10 cellular contexts compared by ENCODE assay signal in the genomic region with DNA sequence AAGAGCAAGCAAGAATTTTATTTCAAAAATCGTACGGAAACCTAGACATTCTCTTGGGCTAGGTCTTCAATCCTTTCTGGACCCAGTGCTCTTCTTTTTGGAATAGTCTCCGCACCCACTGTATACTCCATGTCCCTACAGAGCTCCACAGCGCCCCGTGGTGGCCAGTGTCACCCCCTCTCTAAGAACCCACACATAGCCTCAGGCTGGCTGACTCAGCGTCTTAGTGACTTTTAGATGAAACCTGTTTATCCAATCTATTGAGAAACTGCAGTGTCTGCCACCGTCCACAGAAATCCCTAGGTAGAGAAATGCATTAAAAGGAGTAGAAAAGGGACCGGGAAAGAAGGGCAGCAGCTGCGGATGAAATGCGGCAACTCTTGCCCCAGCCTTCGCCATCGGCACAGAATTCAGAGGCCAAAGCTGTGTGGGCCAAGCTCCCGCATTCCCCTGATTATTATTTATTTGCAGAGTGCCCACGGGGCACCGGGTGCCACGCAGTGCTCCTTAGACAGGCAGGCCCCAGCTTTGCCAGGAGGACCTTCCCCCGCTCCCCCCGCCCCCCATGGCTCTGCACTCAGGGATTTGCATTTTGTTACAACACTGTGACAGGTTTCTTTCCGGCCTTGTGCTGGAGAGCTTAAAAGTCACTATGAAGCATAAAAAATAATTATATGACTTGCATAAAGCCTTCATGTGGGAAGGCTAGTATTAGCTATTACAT.
DNase-seq lines count a peak whose midpoint lies in the region; ATAC-seq, FAIRE-seq and TF ChIP-seq lines count a peak whose summit lies in the region.
"Had no signal": no experiment of that assay in that cellular context is flagged by ENCODE, and none has a peak within 500 bp of the region (broad histone marks: within the 10 kb centered on the region; RNA-seq: fewer than 3 reads in every experiment).

No MANE protein-coding gene starts in this region.

- no peak overlapping the region for H2BK120ac ChIP-seq in H1 (replicated peaks; ENCODE audit: low read depth, low read length)

- no peak overlapping the region for H3K9ac ChIP-seq in H1 (replicated peaks in 1 of 4; ENCODE audit: extremely low read depth in 1 of 4, low read depth in 3 of 4, low read length in 3 of 4)

- TF ChIP-seq CTCF in left ventricle myocardium inferior (IDR thresholded peaks at IDR 0.05; ENCODE audit: borderline replicate concordance) (peak; percentile 19), heart left ventricle (IDR thresholded peaks at IDR 0.05) (peak in 4 of 12 donors; percentile 10 to 32 (median 18)), H1 (IDR thresholded peaks at IDR 0.05; ENCODE audit: control extremely low read depth in 1 of 3, insufficient read depth in 1 of 3, low read depth in 1 of 3, low read length in 3 of 3) (peak; percentile 75 to 83 (median 82)), sigmoid colon (IDR thresholded peaks at IDR 0.05) (peak in 1 of 4 experiments; percentile 14), testis (IDR thresholded peaks at IDR 0.05) (no peak)

- TF ChIP-seq POLR2A in heart left ventricle (IDR thresholded peaks at IDR 0.05): no peak
- TF ChIP-seq POLR2A in H1 (IDR thresholded peaks at IDR 0.05; ENCODE audit: control extremely low read depth in 1 of 2, low read depth in 2 of 2, low read length in 2 of 2): no peak
- TF ChIP-seq POLR2A in sigmoid colon (IDR thresholded peaks at IDR 0.05): no peak
- TF ChIP-seq POLR2A in testis (IDR thresholded peaks at IDR 0.05): no peak

- no peak overlapping the region for H2AFZ ChIP-seq in H1 (ENCODE audit: low read length)

- 0 out of 2 replicates have a peak overlapping the region, but pooled peaks have one; percentile 23 for H2BK15ac ChIP-seq in H1 (ENCODE audit: low read length)

- no peaks in the 10 kb centered on the region for H3K79me2 ChIP-seq in H1 (ENCODE audit: control insufficient read depth in 1 of 2, insufficient read depth in 2 of 2, low read length in 2 of 2)

- H3K27ac ChIP-seq in left ventricle myocardium inferior (replicated peaks) (peak overlapping the region; percentile 19), heart left ventricle (no peak overlapping the region), H1 (ENCODE audit: low read depth, low read length) (no peak overlapping the region), sigmoid colon (peak overlapping the region in 1 of 4 donors; percentile 27), testis (no peak overlapping the region)

- no peak overlapping the region for H4K91ac ChIP-seq in H1 (replicated peaks; ENCODE audit: insufficient read length, low read length)

- no peak overlapping the region for H2BK20ac ChIP-seq in H1 (ENCODE audit: low read length)

- no peak overlapping the region for H3K23ac ChIP-seq in H1 (ENCODE audit: insufficient read length)

- no peak overlapping the region for H3K56ac ChIP-seq in H1 (replicated peaks; ENCODE audit: insufficient read length, low read depth, low read length)

- ATAC-seq in heart left ventricle: no peak

- TF ChIP-seq RAD21 in H1 (IDR thresholded peaks at IDR 0.05 in 1 of 2, conservative IDR thresholded peaks at IDR 0.05 in 1 of 2; ENCODE audit: low read depth in 2 of 2, low read length in 2 of 2): peak; percentile 64 to 74

- no peaks in the 10 kb centered on the region for H3K27me3 ChIP-seq in left ventricle myocardium inferior (ENCODE audit: low read depth)
- H3K27me3 ChIP-seq in heart left ventricle: peaks cover 0 to 5% (median 0%) of the 10 kb centered on the region in 9 donors
- 0 out of 7 replicates have a peak, but pooled peaks cover 0 to 3% (median 0%) of the 10 kb centered on the region in 4 experiments for H3K27me3 ChIP-seq in H1 (replicated peaks in 1 of 4; ENCODE audit: control insufficient read depth in 3 of 4, extremely low read depth in 1 of 4, insufficient read depth in 3 of 4, low read length in 3 of 4)
- no peaks in the 10 kb centered on the region for H3K27me3 ChIP-seq in sigmoid colon
- H3K27me3 ChIP-seq in testis: no peaks in the 10 kb centered on the region

- H3K4me1 ChIP-seq in left ventricle myocardium inferior (peaks cover 8% of the 10 kb centered on the region), heart left ventricle (peaks cover 0 to 10% (median 0%) of the 10 kb centered on the region in 12 donors), H1 (replicated peaks in 1 of 4; ENCODE audit: control insufficient read depth in 3 of 4, insufficient read depth in 4 of 4, low read length in 3 of 4) (peaks cover 3 to 25% (median 14%) of the 10 kb centered on the region in 4 experiments; a peak in 5 of 7 replicates), sigmoid colon (no peaks in the 10 kb centered on the region), testis (no peaks in the 10 kb centered on the region)

- DNase-seq in left ventricle myocardium inferior (no peak), heart left ventricle (no peak), NCI-H460 (ENCODE audit: extremely low read depth, low read depth) (peak; percentile 32), H1 (ENCODE audit: low read depth in 1 of 2, low spot score in 2 of 2) (peak; percentile 62 to 89), sigmoid colon (no peak), foreskin melanocyte (no peak), testis (no peak)
- DNase-seq in stimulated activated CD8-positive, alpha-beta memory T cell treated with anti-CD3 and anti-CD28 coated beads, Interleukin-4, amount 100 ng/mL, for 48 hours: peak; percentile 63
- DNase-seq: aorta had no signal

- no peaks in the 10 kb centered on the region for H3K9me3 ChIP-seq in left ventricle myocardium inferior (replicated peaks)
- H3K9me3 ChIP-seq in heart left ventricle: no peaks in the 10 kb centered on the region
- no peaks in the 10 kb centered on the region for H3K9me3 ChIP-seq in H1 (ENCODE audit: insufficient read depth in 2 of 2, low read depth in 1 of 2, low read length in 1 of 2)
- no peaks in the 10 kb centered on the region for H3K9me3 ChIP-seq in sigmoid colon
- H3K9me3 ChIP-seq in testis: no peaks in the 10 kb centered on the region

- no peaks in the 10 kb centered on the region for H3K79me1 ChIP-seq in H1 (ENCODE audit: low read depth, low read length)

- no peak overlapping the region for H3K4ac ChIP-seq in H1 (replicated peaks; ENCODE audit: insufficient read length, low read depth, low read length)

- intact Hi-C loops in left ventricle myocardium inferior (cut with micrococcal nuclease) (no loop called here), heart left ventricle (cut with DNase I) (no loop called here), sigmoid colon (cut with DNase I) (no loop called here), testis (cut with DNase I; ENCODE audit: low total_unique reads) (no loop called here)

- 79 to 81% (median 80%) methylated on average over 19 of the region's 19 CpGs for WGBS in heart left ventricle, 4 donors
- 48% methylated on average over 18 of the region's 19 CpGs; no CpG with 5 or more reads in 1 of the 2 experiments for WGBS in H1 (ENCODE audit: extremely low coverage in 1 of 2, insufficient coverage in 1 of 2, insufficient read length in 1 of 2, insufficient replicate concordance in 2 of 2, low coverage in 1 of 2, low lambda C conversion rate in 2 of 2, missing lambda C conversion rate in 1 of 2), 2 experiments
- WGBS in sigmoid colon, 2 donors: 70 to 79% methylated on average over 19 of the region's 19 CpGs
- WGBS in testis, 2 donors: 78 to 85% methylated on average over 14 to 19 of the region's 19 CpGs

- TF ChIP-seq EP300 in H1 (IDR thresholded peaks at IDR 0.05; ENCODE audit: borderline replicate concordance in 1 of 2, low read depth in 2 of 2, low read length in 2 of 2) (no peak), sigmoid colon (IDR thresholded peaks at IDR 0.05) (no peak)

- POLR2A ChIA-PET in H1 (lab: Charles Lee; ENCODE audit: partially characterized antibody): interaction anchor here (0.6 to 1.1 kb wide), 3 partner anchors 9 to 301 kb away, joined by 3 to 4 read pairs (median 3); no protein-coding TSS in a partner anchor

- no peak overlapping the region for H2BK5ac ChIP-seq in H1 (ENCODE audit: low read depth, low read length)

- H3K18ac ChIP-seq in H1 (ENCODE audit: extremely low read depth, low read length): no peak overlapping the region

- no peak overlapping the region for H4K5ac ChIP-seq in H1 (ENCODE audit: insufficient read length, low read depth, low read length)

- H4K8ac ChIP-seq in H1 (ENCODE audit: extremely low read depth, insufficient read depth, low read length): no peak overlapping the region

- peaks cover 55% of the 10 kb centered on the region for H3K36me3 ChIP-seq in left ventricle myocardium inferior
- H3K36me3 ChIP-seq in heart left ventricle: peaks cover 0 to 69% (median 11%) of the 10 kb centered on the region in 9 donors
- no peaks in the 10 kb centered on the region; a peak in 1 of 8 replicates for H3K36me3 ChIP-seq in H1 (ENCODE audit: control insufficient read depth in 2 of 4, insufficient read depth in 4 of 4, low read length in 3 of 4)
- H3K36me3 ChIP-seq in sigmoid colon: peaks cover 4 to 87% (median 34%) of the 10 kb centered on the region in 4 donors
- no peaks in the 10 kb centered on the region for H3K36me3 ChIP-seq in testis (ENCODE audit: low read depth, missing control alignments)

- FAIRE-seq in H1 (lab: Jason Lieb, UNC): peak; percentile 85
- FAIRE-seq: GM18507 had no signal

- H3K23me2 ChIP-seq in H1 (ENCODE audit: low read depth, low read length): no peaks in the 10 kb centered on the region

- H3K4me3 ChIP-seq in left ventricle myocardium inferior: no peak overlapping the region
- no peak overlapping the region for H3K4me3 ChIP-seq in heart left ventricle
- no peak overlapping the region; a peak in 1 of 8 replicates for H3K4me3 ChIP-seq in H1 (ENCODE audit: extremely low read depth in 1 of 4, insufficient read depth in 2 of 4, low read depth in 3 of 4, low read length in 4 of 4)
- no peak overlapping the region for H3K4me3 ChIP-seq in sigmoid colon
- H3K4me3 ChIP-seq in testis: no peak overlapping the region

- H2AK5ac ChIP-seq in H1 (ENCODE audit: low read depth, low read length): no peak overlapping the region

- no peak overlapping the region for H3K4me2 ChIP-seq in H1 (ENCODE audit: insufficient read depth in 1 of 2, low read depth in 2 of 2, low read length in 2 of 2)

- H2BK12ac ChIP-seq in H1 (ENCODE audit: low read depth, low read length): no peak overlapping the region

- no peak overlapping the region for H3K14ac ChIP-seq in H1 (ENCODE audit: insufficient read length)

- no peaks in the 10 kb centered on the region for H4K20me1 ChIP-seq in H1 (replicated peaks in 1 of 2; ENCODE audit: control insufficient read depth in 1 of 2, insufficient read depth in 2 of 2, low read length in 2 of 2)

- CTCF ChIA-PET in H1 (lab: Charles Lee; ENCODE audit: partially characterized antibody): interaction anchor here (0.6 to 3.6 kb wide), 39 partner anchors 9 to 1242 kb away, joined by 3 to 24 read pairs (median 3); no protein-coding TSS in a partner anchor

TF ChIP-seq in H1, 55 proteins besides CTCF, POLR2A, EP300 and RAD21 (continues in another document):
- TF ChIP-seq BACH1 (IDR thresholded peaks at IDR 0.05; ENCODE audit: low read length): peak; percentile 92

Comparison
In these comparisons a context has a peak if more than half of its experiments do, and no peak if none do; other contexts are left out.
1. DNase-seq: peak in NCI-H460 (single experiment), H1 (2 of 2) and stimulated activated CD8-positive, alpha-beta memory T cell treated with anti-CD3 and anti-CD28 coated beads, Interleukin-4, amount 100 ng/mL, for 48 hours (single experiment); none in left ventricle myocardium inferior (single experiment), heart left ventricle (0 of 5), sigmoid colon (single experiment), foreskin melanocyte (single experiment) and testis (single experiment).
2. CTCF ChIP-seq: peak in left ventricle myocardium inferior (single experiment) and H1 (3 of 3); none in testis (0 of 3).